ENCODE assay signal across 1 cellular context in genomic region chr5:143217804-143218160, GRCh38.
TF ChIP-seq lines count a peak whose summit lies in the region.

No MANE protein-coding gene starts in this region.

TF ChIP-seq in HepG2, 621 proteins besides CTCF, POLR2A, EP300 and RAD21 (continued from another document and continues in another):
- TF ChIP-seq HMGXB4 (CRISPR knock-in tag; IDR thresholded peaks at IDR 0.05; ENCODE audit: borderline replicate concordance in 1 of 2, low read depth in 1 of 2) (no peak), ZNF274 (CRISPR knock-in tag; IDR thresholded peaks at IDR 0.05) (no peak), ADNP (CRISPR knock-in tag; IDR thresholded peaks at IDR 0.05) (no peak), ZNF737 (CRISPR knock-in tag; IDR thresholded peaks at IDR 0.05; ENCODE audit: borderline replicate concordance) (no peak), ZFP41 (CRISPR knock-in tag; IDR thresholded peaks at IDR 0.05; ENCODE audit: borderline replicate concordance) (no peak), ZKSCAN1 (IDR thresholded peaks at IDR 0.05; ENCODE audit: low read length) (no peak), ZNF333 (CRISPR knock-in tag; IDR thresholded peaks at IDR 0.05; ENCODE audit: borderline replicate concordance) (no peak), NR2F6 (IDR thresholded peaks at IDR 0.05) (peak; percentile 20; the same call in 1 of the 2 replicates), NR2F6 (CRISPR knock-in tag; IDR thresholded peaks at IDR 0.05) (no peak), KMT2B (CRISPR knock-in tag; IDR thresholded peaks at IDR 0.05) (no peak), ETS1 (CRISPR knock-in tag; IDR thresholded peaks at IDR 0.05) (no peak), MIER3 (CRISPR knock-in tag; IDR thresholded peaks at IDR 0.05; ENCODE audit: borderline replicate concordance) (no peak), IKZF5 (CRISPR knock-in tag; IDR thresholded peaks at IDR 0.05) (no peak), KLF16 (CRISPR knock-in tag; IDR thresholded peaks at IDR 0.05) (no peak), ZNF446 (CRISPR knock-in tag; IDR thresholded peaks at IDR 0.05) (no peak), ARHGAP35 (CRISPR knock-in tag; IDR thresholded peaks at IDR 0.05; ENCODE audit: borderline replicate concordance) (no peak), KDM2A (CRISPR knock-in tag; IDR thresholded peaks at IDR 0.05; ENCODE audit: borderline replicate concordance, low read depth) (no peak), STAG1 (CRISPR knock-in tag; IDR thresholded peaks at IDR 0.05) (no peak), ZBTB33 (CRISPR knock-in tag; IDR thresholded peaks at IDR 0.05) (peak; percentile 95), SMYD3 (CRISPR knock-in tag; IDR thresholded peaks at IDR 0.05) (no peak), YY1 (IDR thresholded peaks at IDR 0.05; ENCODE audit: insufficient read depth, insufficient replicate concordance, low read depth, low read length) (no peak), ZNF883 (CRISPR knock-in tag; IDR thresholded peaks at IDR 0.05; ENCODE audit: not compliant biosample characterization) (no peak), ONECUT2 (CRISPR knock-in tag; IDR thresholded peaks at IDR 0.05) (no peak), ARID5B (CRISPR knock-in tag; IDR thresholded peaks at IDR 0.05) (peak; percentile 44)
- TF ChIP-seq, protein P1, sequence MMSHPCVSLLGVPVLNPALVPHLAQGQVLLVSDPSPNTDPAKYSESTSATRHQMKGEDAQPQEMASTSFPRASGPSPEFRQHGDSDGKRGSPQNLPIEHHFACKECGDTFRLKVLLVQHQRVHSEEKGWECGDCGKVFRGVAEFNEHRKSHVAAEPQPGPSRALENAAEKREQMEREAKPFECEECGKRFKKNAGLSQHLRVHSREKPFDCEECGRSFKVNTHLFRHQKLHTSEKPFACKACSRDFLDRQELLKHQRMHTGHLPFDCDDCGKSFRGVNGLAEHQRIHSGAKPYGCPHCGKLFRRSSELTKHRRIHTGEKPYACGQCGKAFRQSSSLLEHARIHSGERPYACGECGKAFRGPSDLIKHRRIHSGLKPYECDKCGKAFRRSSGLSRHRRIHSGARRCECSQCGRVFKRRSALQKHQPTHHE (CRISPR knock-in tag; IDR thresholded peaks at IDR 0.05; ENCODE audit: borderline replicate concordance), result no peak
- TF ChIP-seq, protein P2, sequence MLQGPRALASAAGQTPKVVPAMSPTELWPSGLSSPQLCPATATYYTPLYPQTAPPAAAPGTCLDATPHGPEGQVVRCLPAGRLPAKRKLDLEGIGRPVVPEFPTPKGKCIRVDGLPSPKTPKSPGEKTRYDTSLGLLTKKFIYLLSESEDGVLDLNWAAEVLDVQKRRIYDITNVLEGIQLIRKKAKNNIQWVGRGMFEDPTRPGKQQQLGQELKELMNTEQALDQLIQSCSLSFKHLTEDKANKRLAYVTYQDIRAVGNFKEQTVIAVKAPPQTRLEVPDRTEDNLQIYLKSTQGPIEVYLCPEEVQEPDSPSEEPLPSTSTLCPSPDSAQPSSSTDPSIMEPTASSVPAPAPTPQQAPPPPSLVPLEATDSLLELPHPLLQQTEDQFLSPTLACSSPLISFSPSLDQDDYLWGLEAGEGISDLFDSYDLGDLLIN (CRISPR knock-in tag; IDR thresholded peaks at IDR 0.05; ENCODE audit: borderline replicate concordance), result no peak
- TF ChIP-seq, protein P3, sequence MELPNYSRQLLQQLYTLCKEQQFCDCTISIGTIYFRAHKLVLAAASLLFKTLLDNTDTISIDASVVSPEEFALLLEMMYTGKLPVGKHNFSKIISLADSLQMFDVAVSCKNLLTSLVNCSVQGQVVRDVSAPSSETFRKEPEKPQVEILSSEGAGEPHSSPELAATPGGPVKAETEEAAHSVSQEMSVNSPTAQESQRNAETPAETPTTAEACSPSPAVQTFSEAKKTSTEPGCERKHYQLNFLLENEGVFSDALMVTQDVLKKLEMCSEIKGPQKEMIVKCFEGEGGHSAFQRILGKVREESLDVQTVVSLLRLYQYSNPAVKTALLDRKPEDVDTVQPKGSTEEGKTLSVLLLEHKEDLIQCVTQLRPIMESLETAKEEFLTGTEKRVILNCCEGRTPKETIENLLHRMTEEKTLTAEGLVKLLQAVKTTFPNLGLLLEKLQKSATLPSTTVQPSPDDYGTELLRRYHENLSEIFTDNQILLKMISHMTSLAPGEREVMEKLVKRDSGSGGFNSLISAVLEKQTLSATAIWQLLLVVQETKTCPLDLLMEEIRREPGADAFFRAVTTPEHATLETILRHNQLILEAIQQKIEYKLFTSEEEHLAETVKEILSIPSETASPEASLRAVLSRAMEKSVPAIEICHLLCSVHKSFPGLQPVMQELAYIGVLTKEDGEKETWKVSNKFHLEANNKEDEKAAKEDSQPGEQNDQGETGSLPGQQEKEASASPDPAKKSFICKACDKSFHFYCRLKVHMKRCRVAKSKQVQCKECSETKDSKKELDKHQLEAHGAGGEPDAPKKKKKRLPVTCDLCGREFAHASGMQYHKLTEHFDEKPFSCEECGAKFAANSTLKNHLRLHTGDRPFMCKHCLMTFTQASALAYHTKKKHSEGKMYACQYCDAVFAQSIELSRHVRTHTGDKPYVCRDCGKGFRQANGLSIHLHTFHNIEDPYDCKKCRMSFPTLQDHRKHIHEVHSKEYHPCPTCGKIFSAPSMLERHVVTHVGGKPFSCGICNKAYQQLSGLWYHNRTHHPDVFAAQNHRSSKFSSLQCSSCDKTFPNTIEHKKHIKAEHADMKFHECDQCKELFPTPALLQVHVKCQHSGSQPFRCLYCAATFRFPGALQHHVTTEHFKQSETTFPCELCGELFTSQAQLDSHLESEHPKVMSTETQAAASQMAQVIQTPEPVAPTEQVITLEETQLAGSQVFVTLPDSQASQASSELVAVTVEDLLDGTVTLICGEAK (IDR thresholded peaks at IDR 0.05), result no peak; the same call in 1 of the 2 replicates
- TF ChIP-seq, protein P3 (CRISPR knock-in tag; IDR thresholded peaks at IDR 0.05), result peak; percentile 83
